ENCODE assay signal across 27 cellular contexts in the genomic region with DNA sequence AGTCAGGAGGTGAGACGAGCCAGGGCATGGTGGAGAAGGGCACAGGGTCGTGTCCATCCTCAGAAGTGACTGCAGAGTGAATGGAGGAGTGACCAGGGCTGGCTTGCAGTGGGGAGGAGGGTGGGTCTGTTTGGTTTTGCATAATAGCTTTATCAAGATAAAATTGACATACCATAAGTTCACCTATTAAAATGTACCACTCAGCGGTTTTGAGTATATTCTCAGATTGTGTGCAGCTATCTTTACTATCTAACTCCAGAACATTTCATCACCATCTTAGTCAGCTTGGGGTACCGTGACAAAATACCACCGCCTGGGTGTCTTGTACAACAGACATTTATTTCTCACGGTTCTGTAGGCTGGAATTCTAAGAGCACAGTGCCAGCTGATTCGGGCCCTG.
"Had no signal": no experiment of that assay in that cellular context is flagged by ENCODE, and none has a peak within 500 bp of the region (broad histone marks: within the 10 kb centered on the region; RNA-seq: fewer than 3 reads in every experiment).

No MANE protein-coding gene starts in this region.

- H3K9me3 ChIP-seq: pancreas, upper lobe of right lung, uterus had no signal

- H3K27me3 ChIP-seq: neutrophil, pancreas, suprapubic skin, transverse colon, upper lobe of right lung, uterus had no signal

- H3K4me3 ChIP-seq: coronary artery, lung, pancreas, smooth muscle cell, suprapubic skin, transverse colon, upper lobe of right lung, uterus had no signal

- H3K27ac Mint-ChIP-seq: immature natural killer cell; memory B cell; naive thymus-derived CD8-positive, alpha-beta T cell; stimulated activated naive CD8-positive, alpha-beta T cell treated with anti-CD3 and anti-CD28 coated beads, Interleukin-15, amount 100 ng/mL, for 72 hours had no signal

- H3K36me3 ChIP-seq: uterus had no signal

- ATAC-seq: left ventricle myocardium superior; naive thymus-derived CD8-positive, alpha-beta T cell; pancreas; sciatic nerve; stimulated activated naive CD8-positive, alpha-beta T cell treated with anti-CD3 and anti-CD28 coated beads, Interleukin-15, amount 100 ng/mL, for 72 hours; upper lobe of right lung had no signal

- FAIRE-seq: endometrium, frontal cortex, pancreas had no signal

- H3K4me3 Mint-ChIP-seq: immature natural killer cell; memory B cell; naive thymus-derived CD8-positive, alpha-beta T cell had no signal

- H3K4me1 ChIP-seq: pancreas, suprapubic skin, transverse colon, upper lobe of right lung, uterus had no signal

- H3K27ac ChIP-seq: coronary artery, neutrophil, pancreas, suprapubic skin, transverse colon, upper lobe of right lung, uterus had no signal

- H3K4me2 ChIP-seq: smooth muscle cell had no signal

- H3K27me3 Mint-ChIP-seq: memory B cell; naive thymus-derived CD8-positive, alpha-beta T cell; stimulated activated naive CD8-positive, alpha-beta T cell treated with anti-CD3 and anti-CD28 coated beads, Interleukin-15, amount 100 ng/mL, for 72 hours had no signal

- DNase-seq: dermis blood vessel endothelial cell; effector memory CD4-positive, alpha-beta T cell; hypothalamus; immature natural killer cell; islet precursor cell; left ventricle myocardium superior; midbrain; naive thymus-derived CD8-positive, alpha-beta T cell; pancreas; stimulated activated CD4-positive, alpha-beta T cell treated with anti-CD3 and anti-CD28 coated beads, Interleukin-12 subunit alpha, Interleukin-12 subunit beta, amount 100 ng/mL, for 4 hours; stimulated activated CD4-positive, alpha-beta T cell treated with anti-CD3 and anti-CD28 coated beads, Interleukin-1b, Interleukin-23, amount 100 ng/mL, for 48 hours; stimulated activated CD4-positive, alpha-beta T cell treated with anti-CD3 and anti-CD28 coated beads, Interleukin-4, amount 100 ng/mL, for 1 hour; stimulated activated CD8-positive, alpha-beta memory T cell treated with anti-CD3 and anti-CD28 coated beads, Interleukin-4, amount 100 ng/mL, for 48 hours; stimulated activated naive CD4-positive, alpha-beta T cell; stimulated activated naive CD8-positive, alpha-beta T cell treated with anti-CD3 and anti-CD28 coated beads, Interleukin-15, amount 100 ng/mL, for 72 hours; transverse colon; upper lobe of right lung; uterus had no signal

- H3K4me1 Mint-ChIP-seq: stimulated activated naive CD8-positive, alpha-beta T cell treated with anti-CD3 and anti-CD28 coated beads, Interleukin-15, amount 100 ng/mL, for 72 hours had no signal
